1 cellular context compared by ENCODE assay signal in genomic region chr6:142087950-142088857, GRCh38.
TF ChIP-seq lines count a peak whose summit lies in the region.

No MANE protein-coding gene starts in this region.

TF ChIP-seq in IMR-90, 13 proteins besides CTCF, POLR2A, EP300 and RAD21:
- no peak for TF ChIP-seq MAZ (IDR thresholded peaks at IDR 0.05; ENCODE audit: borderline replicate concordance, low read depth, low read length)
- TF ChIP-seq FOS (IDR thresholded peaks at IDR 0.05; ENCODE audit: low read depth, low read length): no peak
